10 cellular contexts compared by ENCODE assay signal in the genomic region with DNA sequence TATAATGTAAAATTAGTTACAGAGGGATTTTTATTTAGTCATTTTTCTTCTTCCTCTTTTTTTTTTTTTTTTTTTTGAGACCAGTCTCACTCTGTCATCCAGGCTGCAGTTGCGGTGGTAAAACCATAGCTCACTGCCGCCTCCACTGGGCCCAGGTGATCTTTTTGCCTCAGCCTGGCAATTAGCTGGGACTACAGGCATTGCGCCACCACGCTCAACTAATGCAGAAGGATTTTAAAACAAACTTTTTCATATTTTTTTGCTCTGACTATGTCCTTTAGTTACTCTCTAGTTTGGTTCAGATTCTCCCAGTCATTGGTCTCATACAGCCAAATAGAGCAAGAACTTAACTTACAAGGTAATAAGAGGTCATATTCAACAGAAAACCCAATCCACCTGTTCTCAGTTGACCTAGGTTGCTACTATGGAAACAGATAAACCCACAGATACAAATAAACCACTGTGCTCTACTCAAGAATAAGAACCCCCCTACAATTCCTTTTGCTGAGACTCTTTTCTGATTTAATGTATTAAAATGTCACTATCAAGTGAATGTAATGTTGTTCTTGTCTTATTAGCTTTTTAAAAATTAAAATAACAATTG. TPM values are rescaled to one million over a fixed set of nuclear protein-coding genes. Genes with fewer than 3 reads are reported as not detected.
A peak's percentile ranks its signal among the peaks of the same experiment; 100 is the strongest.
DNase-seq lines count a peak whose midpoint lies in the region; ATAC-seq, FAIRE-seq and TF ChIP-seq lines count a peak whose summit lies in the region.
"Had no signal": no experiment of that assay in that cellular context is flagged by ENCODE, and none has a peak within 500 bp of the region (broad histone marks: within the 10 kb centered on the region; RNA-seq: fewer than 3 reads in every experiment).

No MANE protein-coding gene starts in this region.

- POLR2A ChIA-PET in naive thymus-derived CD4-positive, alpha-beta T cell (lab: Charles Lee) = no interaction called here

- no peaks in the 10 kb centered on the region for H3K9me3 ChIP-seq in naive thymus-derived CD4-positive, alpha-beta T cell (ENCODE audit: control insufficient read depth in 2 of 3, low read length in 3 of 3)
- H3K9me3 ChIP-seq in vagina = no peaks in the 10 kb centered on the region

- H3K27me3 Mint-ChIP-seq in naive thymus-derived CD4-positive, alpha-beta T cell = no peaks in the 10 kb centered on the region

- no peak overlapping the region for H3K27ac ChIP-seq in naive thymus-derived CD4-positive, alpha-beta T cell (ENCODE audit: low read depth, low read length)
- no peak overlapping the region for H3K27ac ChIP-seq in vagina
- H3K27ac ChIP-seq: epithelial cell of prostate had no signal

- H3K4me1 Mint-ChIP-seq in naive thymus-derived CD4-positive, alpha-beta T cell = peaks cover 12 to 41% (median 34%) of the 10 kb centered on the region in 7 donors

- no peak for FAIRE-seq in HTR-8/SVneo (lab: Jason Lieb, UNC)

- no peak for DNase-seq in activated CD4-positive, CD25-positive, alpha-beta regulatory T cell treated with anti-CD3 and anti-CD28 coated beads, Interleukin-2, amount 50 U/mL, for 72 hours
- DNase-seq in activated CD4-positive, alpha-beta T cell treated with anti-CD3 and anti-CD28 coated beads for 4 hours = peak; percentile 13 to 32
- DNase-seq in naive thymus-derived CD4-positive, alpha-beta T cell = peak in 8 of 9 donors; percentile 14 to 64 (median 46)
- DNase-seq in HTR-8/SVneo (ENCODE audit: insufficient read length, low spot score) = no peak
- DNase-seq in vagina (ENCODE audit: extremely low spot score in 2 of 2) = no peak
- DNase-seq in NCI-H1694 treated with DMSO at 0.1 percent for 48 hours (lab: John Stamatoyannopoulos, UW) = no peak

- H3K36me3 Mint-ChIP-seq in naive thymus-derived CD4-positive, alpha-beta T cell = no peaks in the 10 kb centered on the region

- TF ChIP-seq CTCF in vagina (IDR thresholded peaks at IDR 0.05) = no peak

- peak overlapping the region in 2 of 10 donors; percentile 11 to 49 for H3K4me3 Mint-ChIP-seq in naive thymus-derived CD4-positive, alpha-beta T cell

- ATAC-seq in activated CD4-positive, CD25-positive, alpha-beta regulatory T cell treated with anti-CD3 and anti-CD28 coated beads, Interleukin-2, amount 50 U/mL, for 24 hours = peak; percentile 51 to 64
- ATAC-seq in HG03442 (IDR thresholded peaks at IDR 0.05; ENCODE audit: unreplicated experiment) = peak; percentile 70
- peak; percentile 80 for ATAC-seq in naive thymus-derived CD4-positive, alpha-beta T cell
- ATAC-seq: Panc1 had no signal

- no peaks in the 10 kb centered on the region for H3K27me3 ChIP-seq in naive thymus-derived CD4-positive, alpha-beta T cell (ENCODE audit: control insufficient read depth in 2 of 2, insufficient read depth in 2 of 2, low read length in 2 of 2)
- no peaks in the 10 kb centered on the region for H3K27me3 ChIP-seq in vagina

- CTCF ChIA-PET in naive thymus-derived CD4-positive, alpha-beta T cell (lab: Charles Lee) = interaction anchor here (0.6 to 1.0 kb wide), 3 partner anchors 13 to 250 kb away, joined by 3 read pairs; no protein-coding TSS in a partner anchor

- H3K9me3 Mint-ChIP-seq in naive thymus-derived CD4-positive, alpha-beta T cell = no peaks in the 10 kb centered on the region

- intact Hi-C loops in naive thymus-derived CD4-positive, alpha-beta T cell (cut with micrococcal nuclease) = loop anchor here (1.0 to 10.0 kb wide), 6 partner anchors 80 to 158 kb away; a partner anchor contains a TSS
- intact Hi-C loops in vagina (cut with DNase I) = loop anchor here (10.0 kb wide), 1 partner anchor 632 kb away; a partner anchor contains a TSS

- TF ChIP-seq POLR2A in vagina (IDR thresholded peaks at IDR 0.05) = no peak

- H3K4me3 ChIP-seq in naive thymus-derived CD4-positive, alpha-beta T cell (ENCODE audit: low read length) = no peak overlapping the region
- H3K4me3 ChIP-seq in vagina = no peak overlapping the region

- peak overlapping the region in 5 of 9 donors; percentile 43 to 67 (median 48) for H3K27ac Mint-ChIP-seq in naive thymus-derived CD4-positive, alpha-beta T cell

- peaks cover 0 to 13% of the 10 kb centered on the region in 2 donors for H3K4me1 ChIP-seq in naive thymus-derived CD4-positive, alpha-beta T cell (ENCODE audit: control insufficient read depth in 2 of 2, insufficient read depth in 2 of 2, low read length in 2 of 2)
- no peaks in the 10 kb centered on the region for H3K4me1 ChIP-seq in vagina

- H3K36me3 ChIP-seq in naive thymus-derived CD4-positive, alpha-beta T cell (ENCODE audit: control insufficient read depth in 2 of 3, insufficient read depth in 3 of 3, low read length in 3 of 3) = no peaks in the 10 kb centered on the region
- H3K36me3 ChIP-seq in vagina = no peaks in the 10 kb centered on the region

RNA-seq across cellular contexts. Expression of a gene that starts 50.1 kb away (rescaled TPM):
- total RNA-seq in naive thymus-derived CD4-positive, alpha-beta T cell = 10 to 100 TPM; 29.1 to 49.3 (median 42.8) TPM
- 10 to 100 TPM; 10.0 to 14.9 TPM for polyA plus RNA-seq in naive thymus-derived CD4-positive, alpha-beta T cell
- 13.3 TPM for total RNA-seq in vagina

Comparison
In these comparisons a context has a peak if more than half of its experiments do, and no peak if none do; other contexts are left out.
1. DNase-seq: peak in activated CD4-positive, alpha-beta T cell treated with anti-CD3 and anti-CD28 coated beads for 4 hours (2 of 2) and naive thymus-derived CD4-positive, alpha-beta T cell (8 of 9); none in activated CD4-positive, CD25-positive, alpha-beta regulatory T cell treated with anti-CD3 and anti-CD28 coated beads, Interleukin-2, amount 50 U/mL, for 72 hours (single experiment), HTR-8/SVneo (single experiment), vagina (0 of 2) and NCI-H1694 treated with DMSO at 0.1 percent for 48 hours (single experiment).
2. Peak in every context shown above with its lines, with median percentiles within 50 percentile points of each other: ATAC-seq.